ENCODE assay signal across 9 cellular contexts in genomic region chr3:185932213-185932612, GRCh38. TPM values are rescaled to one million over a fixed set of nuclear protein-coding genes. Genes with fewer than 3 reads are reported as not detected.
DNase-seq lines count a peak whose midpoint lies in the region; ATAC-seq and TF ChIP-seq lines count a peak whose summit lies in the region.
"Had no signal": no experiment of that assay in that cellular context is flagged by ENCODE, and none has a peak within 500 bp of the region (broad histone marks: within the 10 kb centered on the region; RNA-seq: fewer than 3 reads in every experiment).

No MANE protein-coding gene starts in this region.

- H3K4me3 Mint-ChIP-seq in activated T-cell treated with anti-CD3 and anti-CD28 coated beads, Interleukin-2, amount 50 U/mL, for 4 hours, result peak overlapping the region; percentile 100
- H3K4me3 Mint-ChIP-seq in activated T-helper 17 cell treated with anti-CD3 and anti-CD28 coated beads, Interleukin-2, amount 50 U/mL, for 72 hours, result peak overlapping the region; percentile 99

- peaks cover 81% of the 10 kb centered on the region for H3K36me3 Mint-ChIP-seq in activated T-cell treated with anti-CD3 and anti-CD28 coated beads, Interleukin-2, amount 50 U/mL, for 4 hours (ENCODE audit: insufficient read depth)
- H3K36me3 Mint-ChIP-seq in activated T-helper 17 cell treated with anti-CD3 and anti-CD28 coated beads, Interleukin-2, amount 50 U/mL, for 72 hours (ENCODE audit: low read depth), result peaks cover 100% of the 10 kb centered on the region

- H3K36me3 ChIP-seq in iPS-20b (ENCODE audit: insufficient read depth, low read depth, low read length), result peaks cover 59% of the 10 kb centered on the region
- no peaks in the 10 kb centered on the region for H3K36me3 ChIP-seq in suprapubic skin

- no peak for TF ChIP-seq POLR2A in suprapubic skin (IDR thresholded peaks at IDR 0.05)

- no peak for TF ChIP-seq CTCF in suprapubic skin (IDR thresholded peaks at IDR 0.05)

- H3K4me3 ChIP-seq in iPS-20b (ENCODE audit: low read length) (peak overlapping the region; percentile 88), suprapubic skin (peak overlapping the region; percentile 98)

- H3K27me3 ChIP-seq in iPS-20b (ENCODE audit: insufficient read depth, low read length), result no peaks in the 10 kb centered on the region
- H3K27me3 ChIP-seq in suprapubic skin, result no peaks in the 10 kb centered on the region

- DNase-seq in activated T-cell treated with anti-CD3 and anti-CD28 coated beads, Interleukin-2, amount 50 U/mL, for 4 hours, result no peak
- DNase-seq in activated T-cell treated with anti-CD3 and anti-CD28 coated beads, Interleukin-2, amount 50 U/mL, for 1 hour, result no peak
- DNase-seq in suprapubic skin (ENCODE audit: low spot score in 2 of 2) (no peak), AG20443 (ENCODE audit: low spot score) (no peak)
- DNase-seq: DMS 273 treated with DMSO at 0.1 percent for 48 hours had no signal

- H3K4me1 ChIP-seq in iPS-20b (ENCODE audit: insufficient read depth, low read length) (peaks cover 51% of the 10 kb centered on the region), suprapubic skin (peaks cover 87% of the 10 kb centered on the region)

- no peaks in the 10 kb centered on the region for H3K9me3 Mint-ChIP-seq in activated T-cell treated with anti-CD3 and anti-CD28 coated beads, Interleukin-2, amount 50 U/mL, for 4 hours
- no peaks in the 10 kb centered on the region for H3K9me3 Mint-ChIP-seq in activated T-helper 17 cell treated with anti-CD3 and anti-CD28 coated beads, Interleukin-2, amount 50 U/mL, for 72 hours

- H3K9ac ChIP-seq in iPS-20b (ENCODE audit: low read depth, low read length), result peak overlapping the region; percentile 100; the same call in 1 of the 2 replicates

- peak overlapping the region; percentile 78 for H3K27ac Mint-ChIP-seq in activated T-helper 17 cell treated with anti-CD3 and anti-CD28 coated beads, Interleukin-2, amount 50 U/mL, for 72 hours

- H3K9me3 ChIP-seq in iPS-20b (ENCODE audit: insufficient read depth, low read depth, low read length) (no peaks in the 10 kb centered on the region), suprapubic skin (no peaks in the 10 kb centered on the region)

- H3K27me3 Mint-ChIP-seq in activated T-cell treated with anti-CD3 and anti-CD28 coated beads, Interleukin-2, amount 50 U/mL, for 4 hours (ENCODE audit: low read depth), result no peaks in the 10 kb centered on the region
- no peaks in the 10 kb centered on the region for H3K27me3 Mint-ChIP-seq in activated T-helper 17 cell treated with anti-CD3 and anti-CD28 coated beads, Interleukin-2, amount 50 U/mL, for 72 hours

- no peak overlapping the region for H3K27ac ChIP-seq in iPS-20b (ENCODE audit: low read length)
- H3K27ac ChIP-seq in suprapubic skin, result no peak overlapping the region

- whole genome bisulfite sequencing in suprapubic skin, result 4% methylated on average over 5 of the region's 5 CpGs

- ATAC-seq in activated T-cell treated with anti-CD3 and anti-CD28 coated beads, Interleukin-2, amount 50 U/mL, for 4 hours, result peak; percentile 11 to 13
- peak; percentile 3 for ATAC-seq in activated T-helper 17 cell treated with anti-CD3 and anti-CD28 coated beads, Interleukin-2, amount 50 U/mL, for 72 hours (replicated peaks)
- ATAC-seq in GM18502 (IDR thresholded peaks at IDR 0.05; ENCODE audit: poor library complexity, unreplicated experiment) (no peak), HG02571 (IDR thresholded peaks at IDR 0.05; ENCODE audit: unreplicated experiment) (no peak)

- no peak for TF ChIP-seq EP300 in suprapubic skin (IDR thresholded peaks at IDR 0.05)

- peaks cover 71% of the 10 kb centered on the region for H3K4me1 Mint-ChIP-seq in activated T-cell treated with anti-CD3 and anti-CD28 coated beads, Interleukin-2, amount 50 U/mL, for 4 hours (ENCODE audit: low read depth)
- H3K4me1 Mint-ChIP-seq in activated T-helper 17 cell treated with anti-CD3 and anti-CD28 coated beads, Interleukin-2, amount 50 U/mL, for 72 hours, result peaks cover 64% of the 10 kb centered on the region

RNA-seq across cellular contexts. Expression of gene TRA2B, which starts 5.6 kb away (rescaled TPM):
- 100 to 1,000 TPM; 348 to 373 (median 355) TPM for total RNA-seq in activated T-cell treated with anti-CD3 and anti-CD28 coated beads, Interleukin-2, amount 50 U/mL, for 4 hours
- 100 to 1,000 TPM; 158 to 232 TPM for total RNA-seq in activated T-helper 17 cell treated with anti-CD3 and anti-CD28 coated beads, Interleukin-2, amount 50 U/mL, for 72 hours
- 100 to 1,000 TPM; 149 to 410 (median 231) TPM for total RNA-seq in suprapubic skin

Comparison
In these comparisons a context has a peak if more than half of its experiments do, and no peak if none do; other contexts are left out.
1. ATAC-seq: peak in activated T-cell treated with anti-CD3 and anti-CD28 coated beads, Interleukin-2, amount 50 U/mL, for 4 hours (2 of 2) and activated T-helper 17 cell treated with anti-CD3 and anti-CD28 coated beads, Interleukin-2, amount 50 U/mL, for 72 hours (single experiment); none in GM18502 (single experiment) and HG02571 (single experiment).